Comparison of ENCODE assay signal across 8 cellular contexts in genomic region chr18:62324355-62324828, GRCh38. TPM values are rescaled to one million over a fixed set of nuclear protein-coding genes. Genes with fewer than 3 reads are reported as not detected.
A peak's percentile ranks its signal among the peaks of the same experiment; 100 is the strongest.
DNase-seq lines count a peak whose midpoint lies in the region; ATAC-seq and TF ChIP-seq lines count a peak whose summit lies in the region.

No MANE protein-coding gene starts in this region.

- peaks cover 52% of the 10 kb centered on the region for H3K27me3 Mint-ChIP-seq in activated naive CD4-positive, alpha-beta T cell treated with anti-CD3 and anti-CD28 coated beads, Interleukin-2, amount 10 ng/mL, durations not matched to agents 7 days and 5 days
- H3K27me3 Mint-ChIP-seq in activated B cell treated with CpG ODN at 0.5 μM for 24 hours (peaks cover 44% of the 10 kb centered on the region), type B pancreatic cell (peaks cover 76% of the 10 kb centered on the region)

- H3K27ac Mint-ChIP-seq in activated naive CD4-positive, alpha-beta T cell treated with anti-CD3 and anti-CD28 coated beads, Interleukin-2, amount 10 ng/mL, durations not matched to agents 7 days and 5 days, result peak overlapping the region; percentile 17
- H3K27ac Mint-ChIP-seq in activated B cell treated with CpG ODN at 0.5 μM for 24 hours, result no peak overlapping the region
- H3K27ac Mint-ChIP-seq in type B pancreatic cell, result peak overlapping the region; percentile 52

- peaks cover 4% of the 10 kb centered on the region for H3K36me3 Mint-ChIP-seq in activated naive CD4-positive, alpha-beta T cell treated with anti-CD3 and anti-CD28 coated beads, Interleukin-2, amount 10 ng/mL, durations not matched to agents 7 days and 5 days
- H3K36me3 Mint-ChIP-seq in activated B cell treated with CpG ODN at 0.5 μM for 24 hours (ENCODE audit: low read depth) (no peaks in the 10 kb centered on the region), type B pancreatic cell (peaks cover 3% of the 10 kb centered on the region)

- intact Hi-C loops in activated B cell treated with CpG ODN at 0.5 μM for 24 hours (cut with micrococcal nuclease) (loop anchor here (10.0 kb wide), 2 partner anchors 660 to 1100 kb away; partner anchors contain the start of gene VPS4B), lower leg skin (cut with DNase I; ENCODE audit: low total_unique reads) (no loop called here)

- peak overlapping the region; percentile 80 for H3K4me3 Mint-ChIP-seq in activated naive CD4-positive, alpha-beta T cell treated with anti-CD3 and anti-CD28 coated beads, Interleukin-2, amount 10 ng/mL, durations not matched to agents 7 days and 5 days
- H3K4me3 Mint-ChIP-seq in activated B cell treated with CpG ODN at 0.5 μM for 24 hours (peak overlapping the region; percentile 76), type B pancreatic cell (peak overlapping the region; percentile 87)

- 43 to 45% methylated on average over 10 of the region's 10 CpGs for WGBS in lower leg skin, 2 donors

- TF ChIP-seq POLR2A in lower leg skin (IDR thresholded peaks at IDR 0.05), result no peak

- CTCF ChIA-PET in activated naive CD4-positive, alpha-beta T cell treated with anti-CD3 and anti-CD28 coated beads, Interleukin-2, amount 10 ng/mL, durations not matched to agents 7 days and 5 days (lab: Charles Lee), result interaction anchor here (1.0 to 1.4 kb wide), 7 partner anchors 9 to 260 kb away, joined by 3 to 4 read pairs (median 3); partner anchors contain the start of gene ZCCHC2
- CTCF ChIA-PET in activated B cell treated with CpG ODN at 0.5 μM for 24 hours (lab: Charles Lee), result interaction anchor here (1.0 to 1.7 kb wide), 5 partner anchors 9 to 262 kb away, joined by 3 to 5 read pairs (median 4); no protein-coding TSS in a partner anchor

- ATAC-seq in activated B cell treated with CpG ODN at 0.5 μM for 24 hours (ENCODE audit: low read depth), result no peak

- TF ChIP-seq CTCF in activated B cell treated with CpG ODN at 0.5 μM for 24 hours (IDR thresholded peaks at IDR 0.05) (no peak), type B pancreatic cell (conservative IDR thresholded peaks at IDR 0.05) (no peak), lower leg skin (IDR thresholded peaks at IDR 0.05) (no peak)

- no peak for DNase-seq in activated naive CD4-positive, alpha-beta T cell treated with anti-CD3 and anti-CD28 coated beads, Interleukin-2, amount 10 ng/mL, durations not matched to agents 7 days and 5 days
- DNase-seq in activated naive CD4-positive, alpha-beta T cell treated with Interleukin-2 at 50 U/mL for 16 hours, result no peak
- DNase-seq in activated B cell treated with CpG ODN at 0.5 μM for 24 hours (no peak), islet precursor cell (peak; percentile 38), type B pancreatic cell (ENCODE audit: extremely low spot score, unreplicated experiment) (no peak), NCI-H748 treated with DMSO at 0.1 percent for 48 hours (lab: John Stamatoyannopoulos, UW) (no peak), lower leg skin (ENCODE audit: low spot score in 2 of 2) (no peak), DMS 273 (lab: John Stamatoyannopoulos, UW; ENCODE audit: unreplicated experiment) (no peak)

- no peaks in the 10 kb centered on the region for H3K9me3 Mint-ChIP-seq in activated naive CD4-positive, alpha-beta T cell treated with anti-CD3 and anti-CD28 coated beads, Interleukin-2, amount 10 ng/mL, durations not matched to agents 7 days and 5 days
- H3K9me3 Mint-ChIP-seq in activated B cell treated with CpG ODN at 0.5 μM for 24 hours, result no peaks in the 10 kb centered on the region
- H3K9me3 Mint-ChIP-seq in type B pancreatic cell, result no peaks in the 10 kb centered on the region

- peaks cover 44% of the 10 kb centered on the region for H3K4me1 Mint-ChIP-seq in activated naive CD4-positive, alpha-beta T cell treated with anti-CD3 and anti-CD28 coated beads, Interleukin-2, amount 10 ng/mL, durations not matched to agents 7 days and 5 days
- H3K4me1 Mint-ChIP-seq in activated B cell treated with CpG ODN at 0.5 μM for 24 hours (peaks cover 21% of the 10 kb centered on the region), type B pancreatic cell (ENCODE audit: unreplicated experiment) (peaks cover 14% of the 10 kb centered on the region)

- H3K4me3 ChIP-seq in lower leg skin (ENCODE audit: low read depth, poor library complexity, severe bottlenecking), result no peak overlapping the region

- POLR2A ChIA-PET in activated B cell treated with CpG ODN at 0.5 μM for 24 hours (lab: Charles Lee), result interaction anchor here (1.6 kb wide), 1 partner anchor 198 kb away, joined by 3 read pairs; the partner anchor contains the start of gene ZCCHC2

RNA-seq across cellular contexts. Expression of gene TNFRSF11A, which starts 0.7 kb away (rescaled TPM):
- total RNA-seq in activated B cell treated with CpG ODN at 0.5 μM for 24 hours (0.07 and 0.24 TPM in 2 replicates), type B pancreatic cell (ENCODE audit: low replicate concordance) (3.5 and 8.9 TPM in 2 replicates), lower leg skin (1 to 10 TPM; 1.5 to 7.6 (median 4.7) TPM)
